32 cellular contexts compared by ENCODE assay signal in the genomic region with DNA sequence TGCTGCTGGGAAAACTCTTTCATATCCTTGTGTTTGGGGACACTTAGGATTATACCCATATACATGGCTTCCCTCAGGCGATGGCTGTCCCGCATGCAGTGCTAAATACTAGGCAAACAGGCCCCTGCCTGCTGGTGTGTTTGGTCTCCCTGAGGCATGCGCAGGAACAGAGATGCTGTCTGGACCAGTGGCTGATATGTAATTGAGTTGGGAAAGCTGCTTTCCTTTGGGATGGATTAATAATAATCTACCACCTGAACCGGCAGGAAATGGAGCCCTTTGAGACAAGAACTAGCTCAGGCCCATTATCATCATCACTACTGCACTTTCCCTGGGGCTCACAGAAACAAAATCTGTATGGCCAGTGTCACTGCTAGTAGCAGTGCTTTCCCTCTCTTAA.
"Had no signal": no experiment of that assay in that cellular context is flagged by ENCODE, and none has a peak within 500 bp of the region (broad histone marks: within the 10 kb centered on the region; RNA-seq: fewer than 3 reads in every experiment).

No MANE protein-coding gene starts in this region.

- DNase-seq: activated CD4-positive, alpha-beta T cell treated with anti-CD3 and anti-CD28 coated beads for 36 hours; activated CD4-positive, alpha-beta T cell treated with anti-CD3 and anti-CD28 coated beads, Interleukin-2, amount 10 ng/mL, durations not matched to agents 7 days and 5 days; activated CD4-positive, alpha-beta T cell treated with anti-CD3 and anti-CD28 coated beads, Interleukin-2, amount 50 U/mL, for 48 hours; activated CD8-positive, alpha-beta T cell treated with anti-CD3 and anti-CD28 coated beads, Interleukin-2, amount 10 ng/mL, durations not matched to agents 7 days and 5 days; activated naive CD4-positive, alpha-beta T cell treated with anti-CD3 and anti-CD28 coated beads, Interleukin-2, amount 10 ng/mL, durations not matched to agents 7 days and 5 days; activated naive CD8-positive, alpha-beta T cell treated with anti-CD3 and anti-CD28 coated beads, Interleukin-2, amount 50 U/mL, for 24 hours; activated T-cell treated with anti-CD3 and anti-CD28 coated beads, Interleukin-2, amount 50 U/mL, for 24 hours; anterior cingulate cortex; caudate nucleus; Kasumi-1; KBM-7; MG63; NCI-H1048; NCI-H1105 treated with DMSO at 0.1 percent for 48 hours; NCI-H1436; NCI-H1694; NCI-H1930; NCI-H2081 treated with DMSO at 0.1 percent for 48 hours; NCI-H345; NCI-H524 treated with DMSO at 0.1 percent for 48 hours; NCI-H748 treated with DMSO at 0.1 percent for 48 hours; NK-92 treated with Interleukin-12 subunit alpha and Interleukin-12 subunit beta, amount 100 ng/mL, for 24 hours; SIG-M5 had no signal

- ATAC-seq: activated CD4-positive, alpha-beta T cell treated with anti-CD3 and anti-CD28 coated beads for 36 hours; activated CD4-positive, CD25-positive, alpha-beta regulatory T cell treated with anti-CD3 and anti-CD28 coated beads, Interleukin-2, amount 50 U/mL, for 24 hours; activated CD8-positive, alpha-beta T cell treated with anti-CD3 and anti-CD28 coated beads, Interleukin-2, amount 10 ng/mL, durations not matched to agents 7 days and 5 days; activated naive CD8-positive, alpha-beta T cell treated with anti-CD3 and anti-CD28 coated beads, Interleukin-2, amount 50 U/mL, for 24 hours; Right ventricle myocardium inferior; WTC11 had no signal

- H3K36me3 ChIP-seq: MG63 had no signal

- H3K27me3 ChIP-seq: MG63 had no signal

- H3K9me3 Mint-ChIP-seq: activated CD4-positive, alpha-beta T cell treated with anti-CD3 and anti-CD28 coated beads, Interleukin-2, amount 10 ng/mL, durations not matched to agents 7 days and 5 days; activated naive CD4-positive, alpha-beta T cell treated with anti-CD3 and anti-CD28 coated beads, Interleukin-2, amount 10 ng/mL, durations not matched to agents 7 days and 5 days; activated naive CD8-positive, alpha-beta T cell treated with anti-CD3 and anti-CD28 coated beads, Interleukin-2, amount 50 U/mL, for 24 hours; activated T-cell treated with anti-CD3 and anti-CD28 coated beads, Interleukin-2, amount 50 U/mL, for 24 hours; activated T-helper 2 cell treated with anti-CD3 and anti-CD28 coated beads, Interferon-gamma antibody, Interleukin-2, Interleukin-4, amounts not matched to agents 10 μg/mL and 5 μg/mL and 100 μg/mL, durations not matched to agents 14 hours and 24 hours and 36 hours; brain; T-helper 2 cell treated with Interferon-gamma antibody and Interleukin-4, amounts not matched to agents 5 μg/mL and 100 μg/mL, for 36 hours; WTC11 had no signal

- H3K27ac Mint-ChIP-seq: activated CD4-positive, alpha-beta T cell treated with anti-CD3 and anti-CD28 coated beads for 36 hours; activated CD4-positive, alpha-beta T cell treated with anti-CD3 and anti-CD28 coated beads, Interleukin-2, amount 10 ng/mL, durations not matched to agents 7 days and 5 days; activated naive CD4-positive, alpha-beta T cell treated with anti-CD3 and anti-CD28 coated beads, Interleukin-2, amount 10 ng/mL, durations not matched to agents 7 days and 5 days; activated naive CD8-positive, alpha-beta T cell; activated naive CD8-positive, alpha-beta T cell treated with anti-CD3 and anti-CD28 coated beads, Interleukin-2, amount 50 U/mL, for 24 hours; activated T-cell treated with anti-CD3 and anti-CD28 coated beads, Interleukin-2, amount 50 U/mL, for 24 hours; activated T-helper 2 cell treated with anti-CD3 and anti-CD28 coated beads, Interferon-gamma antibody, Interleukin-2, Interleukin-4, amounts not matched to agents 10 μg/mL and 5 μg/mL and 100 μg/mL, durations not matched to agents 14 hours and 24 hours and 36 hours; T-helper 2 cell treated with Interferon-gamma antibody and Interleukin-4, amounts not matched to agents 5 μg/mL and 100 μg/mL, for 36 hours; WTC11 had no signal

- H3K4me3 Mint-ChIP-seq: activated CD4-positive, alpha-beta T cell treated with anti-CD3 and anti-CD28 coated beads for 36 hours; activated CD4-positive, alpha-beta T cell treated with anti-CD3 and anti-CD28 coated beads, Interleukin-2, amount 10 ng/mL, durations not matched to agents 7 days and 5 days; activated CD8-positive, alpha-beta T cell treated with anti-CD3 and anti-CD28 coated beads, Interleukin-2, amount 10 ng/mL, durations not matched to agents 7 days and 5 days; activated naive CD4-positive, alpha-beta T cell treated with anti-CD3 and anti-CD28 coated beads, Interleukin-2, amount 10 ng/mL, durations not matched to agents 7 days and 5 days; activated naive CD8-positive, alpha-beta T cell; activated naive CD8-positive, alpha-beta T cell treated with anti-CD3 and anti-CD28 coated beads, Interleukin-2, amount 50 U/mL, for 24 hours; activated T-cell treated with anti-CD3 and anti-CD28 coated beads, Interleukin-2, amount 50 U/mL, for 24 hours; brain; T-helper 2 cell treated with Interferon-gamma antibody and Interleukin-4, amounts not matched to agents 5 μg/mL and 100 μg/mL, for 36 hours; WTC11 had no signal

- H3K27ac ChIP-seq: PC-9, RWPE1 had no signal

- H3K9me3 ChIP-seq: MG63 had no signal

- H3K4me3 ChIP-seq: MG63, PC-9 had no signal
